ENCODE assay signal across 22 cellular contexts in the genomic region with DNA sequence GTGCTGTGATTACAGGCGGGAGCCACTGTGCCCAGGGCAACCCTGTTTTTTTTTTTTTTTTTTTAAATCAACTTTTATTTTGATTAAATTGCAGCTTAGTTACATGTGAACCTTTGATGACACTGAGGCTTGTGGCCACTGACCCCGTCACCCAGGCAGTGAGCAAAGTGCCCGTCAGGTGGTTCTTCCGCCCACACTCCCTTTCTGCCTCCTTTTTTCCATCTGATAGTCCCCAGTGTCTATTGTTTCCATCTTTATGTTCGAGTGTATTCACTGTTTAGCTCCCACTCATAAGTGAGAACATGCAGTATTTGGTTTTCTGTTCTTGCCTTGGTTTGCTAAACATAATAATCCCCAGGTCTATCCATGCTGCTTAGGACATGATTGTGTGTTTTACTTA.
DNase-seq lines count a peak whose midpoint lies in the region; ATAC-seq and TF ChIP-seq lines count a peak whose summit lies in the region.
"Had no signal": no experiment of that assay in that cellular context is flagged by ENCODE, and none has a peak within 500 bp of the region (broad histone marks: within the 10 kb centered on the region; RNA-seq: fewer than 3 reads in every experiment).

No MANE protein-coding gene starts in this region.

- no peaks in the 10 kb centered on the region for H3K9me3 Mint-ChIP-seq in activated naive CD8-positive, alpha-beta T cell treated with anti-CD3 and anti-CD28 coated beads, Interleukin-2, amount 50 U/mL, for 24 hours
- H3K9me3 Mint-ChIP-seq: activated B cell treated with CpG ODN at 0.5 μM for 24 hours; activated T-cell treated with anti-CD3 and anti-CD28 coated beads, Interleukin-2, amount 50 U/mL, for 4 hours; mesothelial cell of epicardium; natural killer cell had no signal

- H3K9ac ChIP-seq in DND-41 (ENCODE audit: low read depth, low read length): no peak overlapping the region
- H3K9ac ChIP-seq: parathyroid adenoma had no signal

- TF ChIP-seq CTCF in DND-41 (IDR thresholded peaks at IDR 0.05; ENCODE audit: borderline replicate concordance, extremely low read depth, low read length, poor library complexity, severe bottlenecking): no peak

- peaks cover 55% of the 10 kb centered on the region for H4K20me1 ChIP-seq in DND-41 (ENCODE audit: insufficient read depth, low read length)

- no peak overlapping the region for H2AFZ ChIP-seq in DND-41 (ENCODE audit: low read depth, low read length)
- H2AFZ ChIP-seq: parathyroid adenoma had no signal

- peak overlapping the region; percentile 88 for H3K27ac Mint-ChIP-seq in activated naive CD8-positive, alpha-beta T cell treated with anti-CD3 and anti-CD28 coated beads, Interleukin-2, amount 50 U/mL, for 24 hours
- H3K27ac Mint-ChIP-seq: activated B cell treated with CpG ODN at 0.5 μM for 24 hours, mesothelial cell of epicardium had no signal

- H3K27me3 ChIP-seq in DND-41 (ENCODE audit: insufficient read depth, low read length, poor library complexity): no peaks in the 10 kb centered on the region
- H3K27me3 ChIP-seq: heart right ventricle, left lung, suprapubic skin had no signal

- peak overlapping the region; percentile 15 for H3K4me3 Mint-ChIP-seq in activated naive CD8-positive, alpha-beta T cell treated with anti-CD3 and anti-CD28 coated beads, Interleukin-2, amount 50 U/mL, for 24 hours
- H3K4me3 Mint-ChIP-seq: activated B cell treated with CpG ODN at 0.5 μM for 24 hours; activated T-cell treated with anti-CD3 and anti-CD28 coated beads, Interleukin-2, amount 50 U/mL, for 4 hours; mesothelial cell of epicardium; natural killer cell had no signal

- ATAC-seq in DND-41 (ENCODE audit: insufficient read depth, low read depth): no peak
- peak; percentile 77 for ATAC-seq in activated naive CD8-positive, alpha-beta T cell treated with anti-CD3 and anti-CD28 coated beads, Interleukin-2, amount 50 U/mL, for 24 hours
- ATAC-seq: heart right ventricle, left lung, natural killer cell, sciatic nerve had no signal

- no peak overlapping the region for H3K27ac ChIP-seq in DND-41 (ENCODE audit: low read length)
- H3K27ac ChIP-seq: heart right ventricle, left lung, parathyroid adenoma, suprapubic skin had no signal

- peaks cover 71% of the 10 kb centered on the region for H3K79me2 ChIP-seq in DND-41 (ENCODE audit: insufficient read depth, low read length)

- DNase-seq in activated CD4-positive, alpha-beta T cell treated with anti-CD3 and anti-CD28 coated beads, Interleukin-2, amount 50 U/mL, for 48 hours: peak; percentile 24 to 37
- no peak for DNase-seq in activated CD4-positive, alpha-beta T cell treated with anti-CD3 and anti-CD28 coated beads for 1 hour
- DNase-seq in DND-41 (no peak), UCSD-AML1 (lab: John Stamatoyannopoulos, UW; ENCODE audit: unreplicated experiment) (no peak), NCI-H128 (lab: John Stamatoyannopoulos, UW; ENCODE audit: unreplicated experiment) (no peak), NCI-H1436 (lab: John Stamatoyannopoulos, UW) (no peak)
- peak; percentile 49 for DNase-seq in activated naive CD8-positive, alpha-beta T cell treated with anti-CD3 and anti-CD28 coated beads, Interleukin-2, amount 50 U/mL, for 24 hours
- peak; percentile 15 for DNase-seq in stimulated activated CD4-positive, alpha-beta T cell treated with anti-CD3 and anti-CD28 coated beads, Interleukin-4, amount 100 ng/mL, for 24 hours
- DNase-seq: activated B cell treated with CpG ODN at 0.5 μM for 24 hours; activated T-cell treated with anti-CD3 and anti-CD28 coated beads, Interleukin-2, amount 50 U/mL, for 4 hours; amniotic stem cell; heart right ventricle; left lung; natural killer cell; NCI-H1092; NCI-H2081; NCI-H446 treated with DMSO at 0.1 percent for 48 hours; NK-92 treated with Interleukin-12 subunit alpha and Interleukin-12 subunit beta, amount 100 ng/mL, for 24 hours had no signal

- H3K36me3 ChIP-seq in DND-41 (ENCODE audit: insufficient read depth, low read length): peaks cover 42% of the 10 kb centered on the region

- H3K27me3 Mint-ChIP-seq in activated naive CD8-positive, alpha-beta T cell treated with anti-CD3 and anti-CD28 coated beads, Interleukin-2, amount 50 U/mL, for 24 hours: no peaks in the 10 kb centered on the region
- H3K27me3 Mint-ChIP-seq: activated B cell treated with CpG ODN at 0.5 μM for 24 hours had no signal

- H3K4me2 ChIP-seq in DND-41 (ENCODE audit: insufficient read depth, low read length): 0 out of 2 replicates have a peak overlapping the region, but pooled peaks have one; percentile 6

- H3K36me3 Mint-ChIP-seq in activated naive CD8-positive, alpha-beta T cell treated with anti-CD3 and anti-CD28 coated beads, Interleukin-2, amount 50 U/mL, for 24 hours (ENCODE audit: low read depth): peaks cover 39% of the 10 kb centered on the region

- H3K4me3 ChIP-seq in DND-41 (ENCODE audit: low read depth in 1 of 2, low read length in 2 of 2): no peak overlapping the region
- H3K4me3 ChIP-seq: heart right ventricle, left lung, suprapubic skin had no signal

- H3K4me1 Mint-ChIP-seq in activated naive CD8-positive, alpha-beta T cell treated with anti-CD3 and anti-CD28 coated beads, Interleukin-2, amount 50 U/mL, for 24 hours: peaks cover 59% of the 10 kb centered on the region

- H3K9me3 ChIP-seq in DND-41 (ENCODE audit: insufficient read depth, low read length, severe bottlenecking): no peaks in the 10 kb centered on the region
- H3K9me3 ChIP-seq: heart right ventricle, left lung, suprapubic skin had no signal

- H3K4me1 ChIP-seq in DND-41 (ENCODE audit: insufficient read depth, low read length): peaks cover 39% of the 10 kb centered on the region
- H3K4me1 ChIP-seq: parathyroid adenoma had no signal

Comparison
In these comparisons a context has a peak if more than half of its experiments do, and no peak if none do; other contexts are left out.
1. DNase-seq: peak in activated CD4-positive, alpha-beta T cell treated with anti-CD3 and anti-CD28 coated beads, Interleukin-2, amount 50 U/mL, for 48 hours (2 of 2), activated naive CD8-positive, alpha-beta T cell treated with anti-CD3 and anti-CD28 coated beads, Interleukin-2, amount 50 U/mL, for 24 hours (single experiment) and stimulated activated CD4-positive, alpha-beta T cell treated with anti-CD3 and anti-CD28 coated beads, Interleukin-4, amount 100 ng/mL, for 24 hours (single experiment); none in activated CD4-positive, alpha-beta T cell treated with anti-CD3 and anti-CD28 coated beads for 1 hour (single experiment), DND-41 (single experiment), UCSD-AML1 (single experiment), NCI-H128 (single experiment) and NCI-H1436 (single experiment).